17 cellular contexts compared by ENCODE assay signal in the genomic region with DNA sequence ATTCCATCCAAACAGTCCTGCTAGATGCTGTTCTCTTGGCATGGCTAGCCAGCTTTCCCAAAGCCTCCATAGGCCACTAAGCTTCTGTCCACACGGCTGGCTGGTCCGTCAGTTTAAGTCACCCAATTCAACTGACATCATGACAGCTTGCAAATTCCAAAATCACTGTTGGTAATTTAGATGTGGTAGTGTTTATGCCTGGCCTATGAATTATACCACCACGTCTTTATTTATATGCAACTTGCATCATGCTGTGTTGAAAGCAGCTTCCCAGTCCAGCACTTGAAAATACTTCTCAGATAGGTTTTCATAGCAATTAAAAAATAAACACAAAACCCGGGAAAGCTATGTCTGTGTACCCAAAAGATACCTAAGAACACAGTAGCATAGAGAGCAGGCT. TPM values are rescaled to one million over a fixed set of nuclear protein-coding genes. Genes with fewer than 3 reads are reported as not detected.
DNase-seq lines count a peak whose midpoint lies in the region; ATAC-seq, FAIRE-seq and TF ChIP-seq lines count a peak whose summit lies in the region.
"Had no signal": no experiment of that assay in that cellular context is flagged by ENCODE, and none has a peak within 500 bp of the region (broad histone marks: within the 10 kb centered on the region; RNA-seq: fewer than 3 reads in every experiment).

No MANE protein-coding gene starts in this region.

- H3K36me3 Mint-ChIP-seq in CD4-positive, alpha-beta T cell (ENCODE audit: low read depth) = peaks cover 35% of the 10 kb centered on the region
- H3K36me3 Mint-ChIP-seq in central memory CD8-positive, alpha-beta T cell (ENCODE audit: insufficient read depth) = peaks cover 42% of the 10 kb centered on the region
- peaks cover 35% of the 10 kb centered on the region for H3K36me3 Mint-ChIP-seq in stimulated activated effector memory CD8-positive, alpha-beta T cell treated with anti-CD3 and anti-CD28 coated beads, Interleukin-12 subunit alpha, Interleukin-12 subunit beta, amount 100 ng/mL, for 72 hours

- TF ChIP-seq CTCF in CD4-positive, alpha-beta T cell (IDR thresholded peaks at IDR 0.05) = no peak
- TF ChIP-seq CTCF in IMR-90 (conservative IDR thresholded peaks at IDR 0.05; ENCODE audit: low read depth, low read length) = no peak
- TF ChIP-seq CTCF in transverse colon (IDR thresholded peaks at IDR 0.05) = no peak

- no peak for FAIRE-seq in urothelium cell line (lab: Jason Lieb, UNC)

- H3K23ac ChIP-seq in IMR-90 (ENCODE audit: low read depth, low read length) = peak overlapping the region; percentile 39; the same call in 1 of the 2 replicates

- POLR2A ChIA-PET in CD4-positive, alpha-beta T cell (lab: Charles Lee) = interaction anchor here (0.6 to 13.0 kb wide), 2 partner anchors 15 to 23 kb away, joined by 4 to 375 read pairs; a partner anchor contains a TSS
- POLR2A ChIA-PET in IMR-90 (lab: Charles Lee; ENCODE audit: unreplicated experiment) = interaction anchor here (0.5 to 1.3 kb wide), 3 partner anchors 10 to 369 kb away, joined by 3 read pairs; a partner anchor contains a TSS

- H2BK120ac ChIP-seq in IMR-90 (ENCODE audit: low read depth, low read length) = 0 out of 2 replicates have a peak overlapping the region, but pooled peaks have one; percentile 13

- no peak overlapping the region; the same call in 1 of the 2 replicates for H2BK20ac ChIP-seq in IMR-90 (ENCODE audit: low read depth, low read length)

- H4K5ac ChIP-seq in IMR-90 (ENCODE audit: low read depth, low read length) = no peak overlapping the region

- H3K4ac ChIP-seq in IMR-90 (ENCODE audit: low read depth, low read length) = peak overlapping the region; percentile 44; the same call in 1 of the 2 replicates

- H3K9me1 ChIP-seq in IMR-90 (ENCODE audit: insufficient read depth, low read length) = peaks cover 15% of the 10 kb centered on the region

- H3K27me3 ChIP-seq in CD4-positive, alpha-beta T cell (ENCODE audit: control insufficient read depth, insufficient read depth, low read length) = no peaks in the 10 kb centered on the region
- no peaks in the 10 kb centered on the region for H3K27me3 ChIP-seq in IMR-90 (ENCODE audit: control insufficient read depth, insufficient read depth, low read length)
- H3K27me3 ChIP-seq in transverse colon = peaks cover 21% of the 10 kb centered on the region

- peak overlapping the region; percentile 26; the same call in 1 of the 3 replicates for H2BK15ac ChIP-seq in IMR-90 (ENCODE audit: low read depth, low read length)

- H3K27me3 Mint-ChIP-seq in CD4-positive, alpha-beta T cell = no peaks in the 10 kb centered on the region
- H3K27me3 Mint-ChIP-seq in central memory CD8-positive, alpha-beta T cell = no peaks in the 10 kb centered on the region

- H3K27ac ChIP-seq in CD4-positive, alpha-beta T cell (ENCODE audit: low read depth, low read length) = no peak overlapping the region
- H3K27ac ChIP-seq in IMR-90 (ENCODE audit: insufficient read depth, low read length) = no peak overlapping the region
- H3K27ac ChIP-seq in transverse colon = no peak overlapping the region

- H3K27ac Mint-ChIP-seq in CD4-positive, alpha-beta T cell = peak overlapping the region; percentile 98
- peak overlapping the region; percentile 98 for H3K27ac Mint-ChIP-seq in central memory CD8-positive, alpha-beta T cell (ENCODE audit: low read depth)
- peak overlapping the region; percentile 98 for H3K27ac Mint-ChIP-seq in stimulated activated effector memory CD8-positive, alpha-beta T cell treated with anti-CD3 and anti-CD28 coated beads, Interleukin-12 subunit alpha, Interleukin-12 subunit beta, amount 100 ng/mL, for 72 hours

- peaks cover 17% of the 10 kb centered on the region for H4K20me1 ChIP-seq in IMR-90 (ENCODE audit: insufficient read depth, low read length)

- H2AK9ac ChIP-seq in IMR-90 (replicated peaks; ENCODE audit: low read depth, low read length, poor library complexity) = no peak overlapping the region

- H3K14ac ChIP-seq in IMR-90 (replicated peaks; ENCODE audit: low read depth, low read length) = peak overlapping the region; percentile 24; the same call in 1 of the 2 replicates

- H3K4me3 Mint-ChIP-seq in CD4-positive, alpha-beta T cell = no peak overlapping the region
- H3K4me3 Mint-ChIP-seq in central memory CD8-positive, alpha-beta T cell = no peak overlapping the region
- no peak overlapping the region for H3K4me3 Mint-ChIP-seq in stimulated activated effector memory CD8-positive, alpha-beta T cell treated with anti-CD3 and anti-CD28 coated beads, Interleukin-12 subunit alpha, Interleukin-12 subunit beta, amount 100 ng/mL, for 72 hours

- H3K36me3 ChIP-seq in IMR-90 (ENCODE audit: control insufficient read depth, insufficient read depth, low read length) (peaks cover 10% of the 10 kb centered on the region), transverse colon (no peaks in the 10 kb centered on the region)

- intact Hi-C loops in CD4-positive, alpha-beta T cell (cut with DNase I, micrococcal nuclease) = loop anchor here (5.0 to 10.0 kb wide), 3 partner anchors 51 to 314 kb away; no protein-coding TSS in a partner anchor
- intact Hi-C loops in IMR-90 (cut with micrococcal nuclease) (loop anchor here (5.0 kb wide), 2 partner anchors 149 to 239 kb away; no protein-coding TSS in a partner anchor), transverse colon (cut with DNase I; ENCODE audit: low total_unique reads) (no loop called here)

- TF ChIP-seq RAD21 in IMR-90 (IDR thresholded peaks at IDR 0.05; ENCODE audit: low read length) = no peak

- no TSS peak for BruUV-seq in IMR-90 (replicated peaks; lab: Mats Ljungman, UMichigan)

- CTCF ChIA-PET in CD4-positive, alpha-beta T cell (lab: Charles Lee) = interaction anchor here (5.8 kb wide), 1 partner anchor 25 kb away, joined by 47 read pairs; a partner anchor contains a TSS
- CTCF ChIA-PET in IMR-90 (lab: Yijun Ruan, JAX) = no interaction called here

- H2AK5ac ChIP-seq in IMR-90 (ENCODE audit: low read depth, low read length) = peak overlapping the region; percentile 17; the same call in 1 of the 2 replicates

- peak overlapping the region; percentile 5 for H2BK5ac ChIP-seq in IMR-90 (ENCODE audit: low read depth, low read length, poor library complexity, severe bottlenecking)

- no peak overlapping the region for H3K18ac ChIP-seq in IMR-90 (ENCODE audit: low read depth, low read length)

- ATAC-seq in CD4-positive, alpha-beta T cell (ENCODE audit: poor library complexity) = no peak
- no peak for ATAC-seq in IMR-90 (ENCODE audit: low read depth)
- no peak for ATAC-seq in central memory CD8-positive, alpha-beta T cell (replicated peaks; ENCODE audit: extremely low read depth, poor library complexity, severe bottlenecking)
- ATAC-seq in stimulated activated effector memory CD8-positive, alpha-beta T cell treated with anti-CD3 and anti-CD28 coated beads, Interleukin-12 subunit alpha, Interleukin-12 subunit beta, amount 100 ng/mL, for 72 hours = no peak
- ATAC-seq: SK-N-SH treated with all-trans-retinoic acid at 6 μM for 48 hours had no signal

- H4K91ac ChIP-seq in IMR-90 (ENCODE audit: insufficient read depth, low read depth, low read length) = no peak overlapping the region; the same call in 1 of the 2 replicates

- H3K9ac ChIP-seq in IMR-90 (ENCODE audit: low read depth, low read length) = no peak overlapping the region

- no peak for DNase-seq in CD4-positive, alpha-beta T cell
- DNase-seq in IMR-90 (no peak), mesenteric fat pad (ENCODE audit: low spot score) (no peak), urothelium cell line (ENCODE audit: low spot score) (no peak), transverse colon (no peak)
- no peak for DNase-seq in central memory CD8-positive, alpha-beta T cell (ENCODE audit: low spot score in 2 of 2)
- no peak for DNase-seq in stimulated activated effector memory CD8-positive, alpha-beta T cell treated with anti-CD3 and anti-CD28 coated beads, Interleukin-12 subunit alpha, Interleukin-12 subunit beta, amount 100 ng/mL, for 72 hours (ENCODE audit: low spot score in 2 of 2)
- DNase-seq: AML-193, DMS79 treated with DMSO at 0.1 percent for 48 hours, GM23248, KG1, NCI-H1436 treated with DMSO at 0.1 percent for 48 hours, NCI-H2081 treated with DMSO at 0.1 percent for 48 hours, NCI-H345, NCI-H526, SHP77 treated with DMSO at 0.1 percent for 48 hours had no signal

- dilution Hi-C loops in IMR-90 (cut with HindIII; ENCODE audit: low sequenced_read_pairs, unreplicated experiment) = no loop called here

- no peak for TF ChIP-seq EP300 in transverse colon (IDR thresholded peaks at IDR 0.05; ENCODE audit: low read depth)

- H3K4me3 ChIP-seq in IMR-90 (ENCODE audit: insufficient read depth, low read depth, low read length) (no peak overlapping the region), transverse colon (no peak overlapping the region)
- H3K4me3 ChIP-seq: GM23248 had no signal

- peaks cover 24 to 36% of the 10 kb centered on the region in 2 experiments for H3K79me1 ChIP-seq in IMR-90 (ENCODE audit: low read depth in 1 of 2, low read length in 2 of 2)

- in situ Hi-C loops in IMR-90 (cut with MboI; ENCODE audit: low sequenced_read_pairs) = loop anchor here (5.0 kb wide), 1 partner anchor 199 kb away; no protein-coding TSS in a partner anchor
- in situ Hi-C loops in transverse colon (cut with MboI; ENCODE audit: low pct_ligation_motif_present in 1 of 4, low pct_unique_long_range_greater_than_20kb in 1 of 4, low sequenced_read_pairs in 3 of 4) = no loop called here

- TF ChIP-seq POLR2A in IMR-90 (IDR thresholded peaks at IDR 0.05; ENCODE audit: low read depth, low read length) = no peak
- no peak for TF ChIP-seq POLR2A in transverse colon (IDR thresholded peaks at IDR 0.05)

- no peak overlapping the region for H3K56ac ChIP-seq in IMR-90 (ENCODE audit: extremely low read depth, insufficient read depth, low read length)

- H3K4me1 Mint-ChIP-seq in CD4-positive, alpha-beta T cell (ENCODE audit: low read depth) = peaks cover 52% of the 10 kb centered on the region
- peaks cover 64% of the 10 kb centered on the region for H3K4me1 Mint-ChIP-seq in central memory CD8-positive, alpha-beta T cell
- peaks cover 42% of the 10 kb centered on the region for H3K4me1 Mint-ChIP-seq in stimulated activated effector memory CD8-positive, alpha-beta T cell treated with anti-CD3 and anti-CD28 coated beads, Interleukin-12 subunit alpha, Interleukin-12 subunit beta, amount 100 ng/mL, for 72 hours

- H3K9me3 ChIP-seq in CD4-positive, alpha-beta T cell (ENCODE audit: control insufficient read depth, low read length) = no peaks in the 10 kb centered on the region
- no peaks in the 10 kb centered on the region for H3K9me3 ChIP-seq in IMR-90 (ENCODE audit: control insufficient read depth, insufficient read depth, low read length)
- H3K9me3 ChIP-seq in transverse colon = no peaks in the 10 kb centered on the region

- H2AFZ ChIP-seq in IMR-90 (replicated peaks; ENCODE audit: low read length, poor library complexity) = no peak overlapping the region
- H2AFZ ChIP-seq: GM23248 had no signal

- peak overlapping the region in 1 of 2 experiments; percentile 24; a peak in 1 of 4 replicates for H4K8ac ChIP-seq in IMR-90 (ENCODE audit: low read depth in 2 of 2, low read length in 2 of 2)

- H3K9me3 Mint-ChIP-seq in CD4-positive, alpha-beta T cell = no peaks in the 10 kb centered on the region
- no peaks in the 10 kb centered on the region for H3K9me3 Mint-ChIP-seq in central memory CD8-positive, alpha-beta T cell
- H3K9me3 Mint-ChIP-seq in stimulated activated effector memory CD8-positive, alpha-beta T cell treated with anti-CD3 and anti-CD28 coated beads, Interleukin-12 subunit alpha, Interleukin-12 subunit beta, amount 100 ng/mL, for 72 hours = no peaks in the 10 kb centered on the region

- H3K4me1 ChIP-seq in IMR-90 (ENCODE audit: control insufficient read depth, insufficient read depth, low read length) (peaks cover 11% of the 10 kb centered on the region), transverse colon (peaks cover 3 to 35% (median 18%) of the 10 kb centered on the region in 4 donors)

- H3K4me2 ChIP-seq in IMR-90 (ENCODE audit: low read depth, low read length) = no peak overlapping the region

- no CpG with 5 or more reads among the region's 4 CpGs for WGBS in IMR-90 (ENCODE audit: extremely low coverage in 2 of 2, insufficient read length in 1 of 2), 2 experiments
- 80 to 100% methylated on average over 3 to 4 of the region's 4 CpGs for WGBS in transverse colon (ENCODE audit: low coverage in 1 of 2), 2 donors

RNA-seq across cellular contexts. Expression of a gene that starts 2.2 kb away (rescaled TPM):
- 1,000 to 10,000 TPM; 1,576 to 1,603 TPM for total RNA-seq in CD4-positive, alpha-beta T cell
- total RNA-seq in IMR-90 (2012; rRNA removed) (6,409 and 6,735 TPM in 2 replicates), mesenteric fat pad (3,828 TPM), transverse colon (1,000 to 10,000 TPM in 1 of 4 donors, 100 to 1,000 TPM in 3; 345 to 1,157 (median 686) TPM)
- 4,502 and 5,313 TPM in 2 replicates for polyA plus RNA-seq in IMR-90 (2012; rRNA removed)
- polyA plus RNA-seq in IMR-90 (2012; cell fraction: cytosol; rRNA removed) = 3,296 and 6,454 TPM in 2 replicates
- 3,181 and 7,305 TPM in 2 replicates for polyA plus RNA-seq in IMR-90 (2012; cell fraction: nucleus; rRNA removed; ENCODE audit: low replicate concordance)

RNA-seq across cellular contexts. Expression of a gene that starts 24.4 kb away (rescaled TPM):
- total RNA-seq in CD4-positive, alpha-beta T cell = 10 to 100 TPM; 20.3 to 21.3 TPM
- total RNA-seq in IMR-90 (2012; rRNA removed) (4.7 and 6.7 TPM in 2 replicates), mesenteric fat pad (7.1 TPM), transverse colon (1 to 10 TPM; 3.7 to 9.7 (median 7.9) TPM)
- 2.1 and 2.2 TPM in 2 replicates for polyA plus RNA-seq in IMR-90 (2012; rRNA removed)
- polyA plus RNA-seq in IMR-90 (2012; cell fraction: cytosol; rRNA removed) = 0.90 and 4.7 TPM in 2 replicates
- 0.49 and 4.0 TPM in 2 replicates for polyA plus RNA-seq in IMR-90 (2012; cell fraction: nucleus; rRNA removed; ENCODE audit: low replicate concordance)
